Comparison of ENCODE assay signal across 8 cellular contexts in the genomic region with DNA sequence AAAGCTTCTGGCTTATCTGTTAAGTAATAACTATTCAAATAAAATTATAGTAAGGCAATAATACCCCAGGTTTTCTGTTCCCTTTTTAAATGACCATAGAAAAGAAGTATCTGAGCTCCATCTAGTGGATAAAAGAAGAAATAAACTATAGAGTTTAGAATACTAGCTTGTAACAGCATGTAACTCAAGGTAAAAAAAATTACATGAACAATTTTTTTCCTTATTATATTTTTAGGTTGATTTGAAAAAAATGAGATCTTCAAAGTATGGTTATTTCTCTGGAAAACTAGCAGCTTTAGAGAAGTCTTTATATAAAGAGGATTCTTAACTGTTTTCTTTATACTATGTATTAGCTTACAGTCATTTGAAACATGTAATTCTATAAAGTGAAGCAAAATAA. TPM values are rescaled to one million over a fixed set of nuclear protein-coding genes. Genes with fewer than 3 reads are reported as not detected.
DNase-seq lines count a peak whose midpoint lies in the region; ATAC-seq, FAIRE-seq and TF ChIP-seq lines count a peak whose summit lies in the region.

No MANE protein-coding gene starts in this region.

- H3K27me3 ChIP-seq in vagina: no peaks in the 10 kb centered on the region

- no peaks in the 10 kb centered on the region for H3K4me1 ChIP-seq in vagina

- no peak overlapping the region for H3K27ac ChIP-seq in vagina

- H3K9me3 ChIP-seq in vagina: no peaks in the 10 kb centered on the region

- H3K4me3 ChIP-seq in vagina: no peak overlapping the region

- TF ChIP-seq CTCF in vagina (IDR thresholded peaks at IDR 0.05): peak; percentile 14 to 57 (median 37)

- no peak for TF ChIP-seq POLR2A in vagina (IDR thresholded peaks at IDR 0.05)

- ATAC-seq in GM18861 (IDR thresholded peaks at IDR 0.05; ENCODE audit: unreplicated experiment): peak; percentile 63
- peak; percentile 69 for ATAC-seq in HG03097 (IDR thresholded peaks at IDR 0.05; ENCODE audit: low FRiP score, unreplicated experiment)

- FAIRE-seq in islet of Langerhans (lab: Jason Lieb, UNC): peak; percentile 100

- H3K36me3 ChIP-seq in vagina: peaks cover 0 to 46% of the 10 kb centered on the region in 2 donors

- intact Hi-C loops in vagina (cut with DNase I): loop anchor here (10.0 kb wide), 1 partner anchor 195 kb away; no protein-coding TSS in a partner anchor

- peak; percentile 41 for DNase-seq in AG08395 (ENCODE audit: low spot score)
- DNase-seq in NCI-H2107 (lab: John Stamatoyannopoulos, UW): peak; percentile 6
- DNase-seq in amniotic epithelial cell (ENCODE audit: low read depth): peak; percentile 55
- DNase-seq in vagina (ENCODE audit: extremely low spot score in 2 of 2): no peak
- DNase-seq in activated CD8-positive, alpha-beta memory T cell treated with anti-CD3 and anti-CD28 coated beads, Interleukin-2, amount 50 U/mL, for 48 hours: no peak

RNA-seq across cellular contexts. Expression of gene NCKAP1, which starts 58.1 kb away (rescaled TPM):
- total RNA-seq in vagina: 135 TPM

Comparison
In these comparisons a context has a peak if more than half of its experiments do, and no peak if none do; other contexts are left out.
1. DNase-seq: peak in AG08395 (single experiment), NCI-H2107 (single experiment) and amniotic epithelial cell (single experiment); none in vagina (0 of 2) and activated CD8-positive, alpha-beta memory T cell treated with anti-CD3 and anti-CD28 coated beads, Interleukin-2, amount 50 U/mL, for 48 hours (single experiment).